ENCODE assay signal across 1 cellular context in the genomic region with DNA sequence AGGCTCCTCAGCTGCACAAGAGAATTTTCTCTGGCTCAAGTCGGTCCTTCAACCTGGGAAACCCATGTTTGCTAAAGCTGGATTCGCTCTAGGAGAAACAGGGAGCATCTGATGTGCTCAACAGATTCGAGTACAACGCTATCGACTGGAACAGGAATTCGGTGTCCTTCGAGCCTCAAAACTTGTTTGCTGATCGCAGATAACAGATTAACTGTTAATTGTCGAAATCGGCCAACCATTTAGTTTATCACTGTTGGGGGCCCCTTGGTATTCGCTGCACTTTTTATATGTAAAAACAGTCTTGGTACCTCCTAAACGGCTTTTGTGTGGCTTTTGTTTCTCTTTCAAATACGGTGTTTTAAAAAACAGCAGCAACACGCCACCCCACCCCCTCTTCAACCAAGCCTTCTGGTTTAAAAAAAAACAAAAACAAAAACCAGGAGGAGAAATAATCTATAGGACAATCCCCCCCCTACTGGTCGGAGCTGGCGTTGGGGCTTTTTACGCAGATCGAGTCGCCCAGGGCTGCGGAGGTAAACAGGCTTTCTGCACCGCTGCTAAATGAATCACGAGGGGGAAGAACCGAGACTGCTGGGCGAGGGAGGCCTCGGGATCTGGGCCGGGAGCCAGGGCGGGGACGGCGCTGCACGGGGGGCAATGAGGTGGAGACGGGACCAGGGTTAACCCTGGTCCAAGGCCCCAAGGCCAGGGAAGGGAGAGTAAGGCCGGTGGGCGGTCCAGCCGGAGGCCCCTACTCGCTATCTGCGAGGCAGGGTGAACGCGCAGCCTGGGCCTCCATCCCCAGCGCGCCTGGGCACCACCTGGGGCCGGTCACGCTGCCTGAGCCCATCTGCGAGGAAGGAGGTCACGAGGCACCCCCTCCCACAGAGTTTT.
TF ChIP-seq lines count a peak whose summit lies in the region.

No MANE protein-coding gene starts in this region.

TF ChIP-seq in K562, 482 proteins besides CTCF, POLR2A, EP300 and RAD21 (continued from another document and continues in another):
- TF ChIP-seq, protein P1, sequence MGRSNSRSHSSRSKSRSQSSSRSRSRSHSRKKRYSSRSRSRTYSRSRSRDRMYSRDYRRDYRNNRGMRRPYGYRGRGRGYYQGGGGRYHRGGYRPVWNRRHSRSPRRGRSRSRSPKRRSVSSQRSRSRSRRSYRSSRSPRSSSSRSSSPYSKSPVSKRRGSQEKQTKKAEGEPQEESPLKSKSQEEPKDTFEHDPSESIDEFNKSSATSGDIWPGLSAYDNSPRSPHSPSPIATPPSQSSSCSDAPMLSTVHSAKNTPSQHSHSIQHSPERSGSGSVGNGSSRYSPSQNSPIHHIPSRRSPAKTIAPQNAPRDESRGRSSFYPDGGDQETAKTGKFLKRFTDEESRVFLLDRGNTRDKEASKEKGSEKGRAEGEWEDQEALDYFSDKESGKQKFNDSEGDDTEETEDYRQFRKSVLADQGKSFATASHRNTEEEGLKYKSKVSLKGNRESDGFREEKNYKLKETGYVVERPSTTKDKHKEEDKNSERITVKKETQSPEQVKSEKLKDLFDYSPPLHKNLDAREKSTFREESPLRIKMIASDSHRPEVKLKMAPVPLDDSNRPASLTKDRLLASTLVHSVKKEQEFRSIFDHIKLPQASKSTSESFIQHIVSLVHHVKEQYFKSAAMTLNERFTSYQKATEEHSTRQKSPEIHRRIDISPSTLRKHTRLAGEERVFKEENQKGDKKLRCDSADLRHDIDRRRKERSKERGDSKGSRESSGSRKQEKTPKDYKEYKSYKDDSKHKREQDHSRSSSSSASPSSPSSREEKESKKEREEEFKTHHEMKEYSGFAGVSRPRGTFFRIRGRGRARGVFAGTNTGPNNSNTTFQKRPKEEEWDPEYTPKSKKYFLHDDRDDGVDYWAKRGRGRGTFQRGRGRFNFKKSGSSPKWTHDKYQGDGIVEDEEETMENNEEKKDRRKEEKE (IDR thresholded peaks at IDR 0.05; ENCODE audit: borderline replicate concordance in 1 of 2, control insufficient read depth in 1 of 2, low read depth in 2 of 2, low read length in 1 of 2): no peak
- TF ChIP-seq MLX (CRISPR knock-in tag; conservative IDR thresholded peaks at IDR 0.05): no peak
- no peak for TF ChIP-seq ARID2 (IDR thresholded peaks at IDR 0.05)
- no peak for TF ChIP-seq SREBF1 (IDR thresholded peaks at IDR 0.05; ENCODE audit: borderline replicate concordance, low read depth, low read length)
- peak; percentile 5; the same call in 1 of the 2 replicates for TF ChIP-seq PHF8 (IDR thresholded peaks at IDR 0.05; ENCODE audit: borderline replicate concordance, low read length)
- no peak for TF ChIP-seq FOXK1 (CRISPR knock-in tag; IDR thresholded peaks at IDR 0.05; ENCODE audit: borderline replicate concordance)
- no peak for TF ChIP-seq MCM7 (IDR thresholded peaks at IDR 0.05)
- no peak for TF ChIP-seq FUS (optimal IDR thresholded peaks at IDR 0.05; ENCODE audit: low read depth, low read length)
- TF ChIP-seq ZNF583 (CRISPR knock-in tag; IDR thresholded peaks at IDR 0.05): no peak
- TF ChIP-seq, protein P2, sequence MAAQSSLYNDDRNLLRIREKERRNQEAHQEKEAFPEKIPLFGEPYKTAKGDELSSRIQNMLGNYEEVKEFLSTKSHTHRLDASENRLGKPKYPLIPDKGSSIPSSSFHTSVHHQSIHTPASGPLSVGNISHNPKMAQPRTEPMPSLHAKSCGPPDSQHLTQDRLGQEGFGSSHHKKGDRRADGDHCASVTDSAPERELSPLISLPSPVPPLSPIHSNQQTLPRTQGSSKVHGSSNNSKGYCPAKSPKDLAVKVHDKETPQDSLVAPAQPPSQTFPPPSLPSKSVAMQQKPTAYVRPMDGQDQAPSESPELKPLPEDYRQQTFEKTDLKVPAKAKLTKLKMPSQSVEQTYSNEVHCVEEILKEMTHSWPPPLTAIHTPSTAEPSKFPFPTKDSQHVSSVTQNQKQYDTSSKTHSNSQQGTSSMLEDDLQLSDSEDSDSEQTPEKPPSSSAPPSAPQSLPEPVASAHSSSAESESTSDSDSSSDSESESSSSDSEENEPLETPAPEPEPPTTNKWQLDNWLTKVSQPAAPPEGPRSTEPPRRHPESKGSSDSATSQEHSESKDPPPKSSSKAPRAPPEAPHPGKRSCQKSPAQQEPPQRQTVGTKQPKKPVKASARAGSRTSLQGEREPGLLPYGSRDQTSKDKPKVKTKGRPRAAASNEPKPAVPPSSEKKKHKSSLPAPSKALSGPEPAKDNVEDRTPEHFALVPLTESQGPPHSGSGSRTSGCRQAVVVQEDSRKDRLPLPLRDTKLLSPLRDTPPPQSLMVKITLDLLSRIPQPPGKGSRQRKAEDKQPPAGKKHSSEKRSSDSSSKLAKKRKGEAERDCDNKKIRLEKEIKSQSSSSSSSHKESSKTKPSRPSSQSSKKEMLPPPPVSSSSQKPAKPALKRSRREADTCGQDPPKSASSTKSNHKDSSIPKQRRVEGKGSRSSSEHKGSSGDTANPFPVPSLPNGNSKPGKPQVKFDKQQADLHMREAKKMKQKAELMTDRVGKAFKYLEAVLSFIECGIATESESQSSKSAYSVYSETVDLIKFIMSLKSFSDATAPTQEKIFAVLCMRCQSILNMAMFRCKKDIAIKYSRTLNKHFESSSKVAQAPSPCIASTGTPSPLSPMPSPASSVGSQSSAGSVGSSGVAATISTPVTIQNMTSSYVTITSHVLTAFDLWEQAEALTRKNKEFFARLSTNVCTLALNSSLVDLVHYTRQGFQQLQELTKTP (IDR thresholded peaks at IDR 0.05; ENCODE audit: low read depth in 1 of 2, partially characterized antibody in 2 of 2): no peak
- no peak for TF ChIP-seq TCFL5 (CRISPR knock-in tag; conservative IDR thresholded peaks at IDR 0.05)
- TF ChIP-seq POLR2AphosphoS5 (IDR thresholded peaks at IDR 0.05; ENCODE audit: control insufficient read depth, insufficient read depth, low read depth, low read length): no peak
- peak; percentile 21 for TF ChIP-seq TAF1 (IDR thresholded peaks at IDR 0.05; ENCODE audit: control insufficient read depth, extremely low read depth, insufficient read depth, low read length, severe bottlenecking)
- no peak for TF ChIP-seq SIN3B (IDR thresholded peaks at IDR 0.05; ENCODE audit: low read depth)
- no peak for TF ChIP-seq ZBED1 (IDR thresholded peaks at IDR 0.05)
- no peak for TF ChIP-seq ARID4B (CRISPR knock-in tag; IDR thresholded peaks at IDR 0.05)
- no peak for TF ChIP-seq COPS2 (conservative IDR thresholded peaks at IDR 0.05)
- TF ChIP-seq RFX5 (IDR thresholded peaks at IDR 0.05; ENCODE audit: low read depth, low read length): no peak
- no peak for TF ChIP-seq SIX5 (IDR thresholded peaks at IDR 0.05; ENCODE audit: borderline replicate concordance in 1 of 2, insufficient read depth in 1 of 2, low read depth in 1 of 2, low read length in 2 of 2)
- TF ChIP-seq ZNF830 (CRISPR knock-in tag; IDR thresholded peaks at IDR 0.05): no peak
- no peak for TF ChIP-seq GABPA (tag; conservative IDR thresholded peaks at IDR 0.05; ENCODE audit: low read depth)
- no peak for TF ChIP-seq ZNF398 (CRISPR knock-in tag; IDR thresholded peaks at IDR 0.05)
- TF ChIP-seq ZNF274 (IDR thresholded peaks at IDR 0.05; ENCODE audit: borderline replicate concordance, low read depth, low read length): no peak
- TF ChIP-seq ZNF561 (CRISPR knock-in tag; conservative IDR thresholded peaks at IDR 0.05): no peak
- no peak for TF ChIP-seq JUNB (CRISPR knock-in tag; conservative IDR thresholded peaks at IDR 0.05)
- TF ChIP-seq ZNF384 (IDR thresholded peaks at IDR 0.05; ENCODE audit: low read depth, low read length): peak; percentile 98
- TF ChIP-seq FOXJ2 (tag; IDR thresholded peaks at IDR 0.05): peak; percentile 96
- TF ChIP-seq PHF20 (IDR thresholded peaks at IDR 0.05; ENCODE audit: partially characterized antibody): no peak
- no peak for TF ChIP-seq XRCC4 (IDR thresholded peaks at IDR 0.05; ENCODE audit: extremely low read depth, insufficient read depth, insufficient read length)
- TF ChIP-seq CC2D1A (IDR thresholded peaks at IDR 0.05): no peak
- TF ChIP-seq U2AF2 (optimal IDR thresholded peaks at IDR 0.05; ENCODE audit: low read depth, low read length): no peak
- no peak for TF ChIP-seq PURB (CRISPR knock-in tag; IDR thresholded peaks at IDR 0.05; ENCODE audit: low read depth)
- no peak for TF ChIP-seq GTF2F1 (IDR thresholded peaks at IDR 0.05; ENCODE audit: low read depth, low read length)
- TF ChIP-seq HDAC2 (IDR thresholded peaks at IDR 0.05): no peak
- peak; percentile 51 for TF ChIP-seq ARID1B (IDR thresholded peaks at IDR 0.05)
- TF ChIP-seq ZNF778 (CRISPR knock-in tag; IDR thresholded peaks at IDR 0.05): no peak
- TF ChIP-seq, protein P3, sequence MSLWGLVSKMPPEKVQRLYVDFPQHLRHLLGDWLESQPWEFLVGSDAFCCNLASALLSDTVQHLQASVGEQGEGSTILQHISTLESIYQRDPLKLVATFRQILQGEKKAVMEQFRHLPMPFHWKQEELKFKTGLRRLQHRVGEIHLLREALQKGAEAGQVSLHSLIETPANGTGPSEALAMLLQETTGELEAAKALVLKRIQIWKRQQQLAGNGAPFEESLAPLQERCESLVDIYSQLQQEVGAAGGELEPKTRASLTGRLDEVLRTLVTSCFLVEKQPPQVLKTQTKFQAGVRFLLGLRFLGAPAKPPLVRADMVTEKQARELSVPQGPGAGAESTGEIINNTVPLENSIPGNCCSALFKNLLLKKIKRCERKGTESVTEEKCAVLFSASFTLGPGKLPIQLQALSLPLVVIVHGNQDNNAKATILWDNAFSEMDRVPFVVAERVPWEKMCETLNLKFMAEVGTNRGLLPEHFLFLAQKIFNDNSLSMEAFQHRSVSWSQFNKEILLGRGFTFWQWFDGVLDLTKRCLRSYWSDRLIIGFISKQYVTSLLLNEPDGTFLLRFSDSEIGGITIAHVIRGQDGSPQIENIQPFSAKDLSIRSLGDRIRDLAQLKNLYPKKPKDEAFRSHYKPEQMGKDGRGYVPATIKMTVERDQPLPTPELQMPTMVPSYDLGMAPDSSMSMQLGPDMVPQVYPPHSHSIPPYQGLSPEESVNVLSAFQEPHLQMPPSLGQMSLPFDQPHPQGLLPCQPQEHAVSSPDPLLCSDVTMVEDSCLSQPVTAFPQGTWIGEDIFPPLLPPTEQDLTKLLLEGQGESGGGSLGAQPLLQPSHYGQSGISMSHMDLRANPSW (CRISPR knock-in tag; IDR thresholded peaks at IDR 0.05): no peak
- no peak for TF ChIP-seq KLF1 (tag; IDR thresholded peaks at IDR 0.05)
- no peak for TF ChIP-seq PRMT5 (CRISPR knock-in tag; IDR thresholded peaks at IDR 0.05)
- TF ChIP-seq ZNF3 (CRISPR knock-in tag; IDR thresholded peaks at IDR 0.05): no peak
- no peak for TF ChIP-seq LARP7 (IDR thresholded peaks at IDR 0.05)
- TF ChIP-seq ZKSCAN1 (IDR thresholded peaks at IDR 0.05; ENCODE audit: low read depth, low read length): no peak
- no peak for TF ChIP-seq GTF2A2 (tag; IDR thresholded peaks at IDR 0.05)
- peak; percentile 98 for TF ChIP-seq FOXM1 (IDR thresholded peaks at IDR 0.05; ENCODE audit: low read depth)
- peak; percentile 93 for TF ChIP-seq FOXM1 (CRISPR knock-in tag; IDR thresholded peaks at IDR 0.05; ENCODE audit: low read depth)
- TF ChIP-seq ZNF232 (CRISPR knock-in tag; IDR thresholded peaks at IDR 0.05): no peak
- TF ChIP-seq RBM25 (IDR thresholded peaks at IDR 0.05; ENCODE audit: low read depth, low read length, severe bottlenecking): no peak
- no peak for TF ChIP-seq RBM39 (optimal IDR thresholded peaks at IDR 0.05; ENCODE audit: low read depth, low read length)
- TF ChIP-seq ZBTB8A (IDR thresholded peaks at IDR 0.05; ENCODE audit: partially characterized antibody): no peak
- TF ChIP-seq HMG20B (CRISPR knock-in tag; IDR thresholded peaks at IDR 0.05): no peak
- TF ChIP-seq JUND (IDR thresholded peaks at IDR 0.05; ENCODE audit: borderline replicate concordance, low read depth, low read length): peak; percentile 58; the same call in 1 of the 2 replicates
- no peak; the same call in 2 of the 3 replicates for TF ChIP-seq JUND (tag; IDR thresholded peaks at IDR 0.05; ENCODE audit: borderline replicate concordance, low read depth, low read length)
- no peak for TF ChIP-seq PTRF (tag; IDR thresholded peaks at IDR 0.05)
